In genomic region chr5:110909950-110910349, GRCh38 we compare ENCODE assay signal across 2 cellular contexts.
TF ChIP-seq lines count a peak whose summit lies in the region.

No MANE protein-coding gene starts in this region.

TF ChIP-seq in liver, 16 proteins besides CTCF, POLR2A, EP300 and RAD21 (continued from another document):
- TF ChIP-seq FOXA2 (IDR thresholded peaks at IDR 0.05) (peak; percentile 95), EGR1 (IDR thresholded peaks at IDR 0.05; ENCODE audit: low read depth in 2 of 2) (no peak), FOXA1 (IDR thresholded peaks at IDR 0.05) (peak; percentile 85), REST (IDR thresholded peaks at IDR 0.05) (peak; percentile 89), ATF3 (IDR thresholded peaks at IDR 0.05) (no peak), GABPA (IDR thresholded peaks at IDR 0.05 in 1 of 2, conservative IDR thresholded peaks at IDR 0.05 in 1 of 2) (no peak), MAX (IDR thresholded peaks at IDR 0.05) (no peak), YY1 (IDR thresholded peaks at IDR 0.05) (peak; percentile 57), HNF4G (IDR thresholded peaks at IDR 0.05) (no peak), SP1 (IDR thresholded peaks at IDR 0.05) (peak; percentile 30), ZBTB33 (IDR thresholded peaks at IDR 0.05) (peak; percentile 27)

TF ChIP-seq in HepG2, 621 proteins besides CTCF, POLR2A, EP300 and RAD21 (continued from another document):
- no peak for TF ChIP-seq ATF4 (CRISPR knock-in tag; IDR thresholded peaks at IDR 0.05)
- no peak for TF ChIP-seq POGK (CRISPR knock-in tag; conservative IDR thresholded peaks at IDR 0.05)
- no peak for TF ChIP-seq NFE2L1 (CRISPR knock-in tag; IDR thresholded peaks at IDR 0.05; ENCODE audit: borderline replicate concordance)
- TF ChIP-seq ARID3A (IDR thresholded peaks at IDR 0.05; ENCODE audit: low read depth, low read length) = no peak
- TF ChIP-seq JDP2 (CRISPR knock-in tag; IDR thresholded peaks at IDR 0.05; ENCODE audit: borderline replicate concordance) = no peak
- no peak for TF ChIP-seq ZBTB33 (CRISPR knock-in tag; IDR thresholded peaks at IDR 0.05)
- no peak for TF ChIP-seq CEBPZ (IDR thresholded peaks at IDR 0.05; ENCODE audit: low read length)
- no peak for TF ChIP-seq RAD51 (IDR thresholded peaks at IDR 0.05; ENCODE audit: borderline replicate concordance)
